ENCODE assay signal across 17 cellular contexts in genomic region chr2:130365963-130366362, GRCh38. TPM values are rescaled to one million over a fixed set of nuclear protein-coding genes. Genes with fewer than 3 reads are reported as not detected.
DNase-seq lines count a peak whose midpoint lies in the region; ATAC-seq and TF ChIP-seq lines count a peak whose summit lies in the region.
"Had no signal": no experiment of that assay in that cellular context is flagged by ENCODE, and none has a peak within 500 bp of the region (broad histone marks: within the 10 kb centered on the region; RNA-seq: fewer than 3 reads in every experiment).

No MANE protein-coding gene starts in this region.

- DNase-seq in Karpas-422 (no peak), SJCRH30 (peak; percentile 67 to 88), psoas muscle (no peak), gastrocnemius medialis (no peak), A673 (ENCODE audit: low spot score) (no peak)
- DNase-seq: 8988T; C1 segment of cervical spinal cord; Calu3; CD4-positive, alpha-beta memory T cell; COR-L47; DMS53; DMS79 treated with DMSO at 0.1 percent for 48 hours; GOT3; HFFc6 had no signal

- 60 to 66% (median 61%) methylated on average over 2 of the region's 2 CpGs for WGBS in psoas muscle, 3 donors

- no peak for ATAC-seq in psoas muscle
- ATAC-seq in gastrocnemius medialis = no peak
- ATAC-seq: A549 had no signal

- H3F3A ChIP-seq in DOHH2 (ENCODE audit: control insufficient read depth, insufficient read depth) = peaks cover 48% of the 10 kb centered on the region

- 0 out of 2 replicates have a peak overlapping the region, but pooled peaks have one; percentile 5 for H3K4me2 ChIP-seq in DOHH2 (ENCODE audit: low read length)
- no peak overlapping the region for H3K4me2 ChIP-seq in Karpas-422 (ENCODE audit: low read depth, low read length, poor library complexity, severe bottlenecking)
- H3K4me2 ChIP-seq: A549 had no signal

- H3K9ac ChIP-seq in Karpas-422 (ENCODE audit: low read length) = no peak overlapping the region

- H3K4me1 ChIP-seq in DOHH2 (ENCODE audit: control insufficient read depth, low read length) (peaks cover 52% of the 10 kb centered on the region), Karpas-422 (ENCODE audit: low read length) (peaks cover 48% of the 10 kb centered on the region), SJCRH30 (peaks cover 22% of the 10 kb centered on the region), psoas muscle (no peaks in the 10 kb centered on the region), gastrocnemius medialis (peaks cover 0 to under 1% of the 10 kb centered on the region in 2 donors), A673 (ENCODE audit: insufficient read depth, low read length, poor library complexity, severe bottlenecking) (no peaks in the 10 kb centered on the region)

- H4K20me1 ChIP-seq in DOHH2 (ENCODE audit: control insufficient read depth, insufficient read depth, low read depth, low read length) (no peaks in the 10 kb centered on the region), Karpas-422 (ENCODE audit: insufficient read depth, low read depth, low read length) (no peaks in the 10 kb centered on the region)

- 0 out of 2 replicates have a peak overlapping the region, but pooled peaks have one; percentile 6 for H3K27ac ChIP-seq in DOHH2 (ENCODE audit: low read depth, low read length)
- H3K27ac ChIP-seq in Karpas-422 (ENCODE audit: low read length) = peak overlapping the region; percentile 53
- H3K27ac ChIP-seq in SJCRH30 = peak overlapping the region; percentile 82
- H3K27ac ChIP-seq in psoas muscle = no peak overlapping the region
- H3K27ac ChIP-seq in gastrocnemius medialis = no peak overlapping the region
- no peak overlapping the region for H3K27ac ChIP-seq in A673 (ENCODE audit: low read depth, low read length, poor library complexity, severe bottlenecking)
- H3K27ac ChIP-seq: A549 had no signal

- no peak overlapping the region for H3K4me3 ChIP-seq in DOHH2 (ENCODE audit: low read length)
- H3K4me3 ChIP-seq in Karpas-422 (ENCODE audit: low read length) = no peak overlapping the region
- H3K4me3 ChIP-seq in SJCRH30 = no peak overlapping the region
- no peak overlapping the region for H3K4me3 ChIP-seq in psoas muscle
- no peak overlapping the region for H3K4me3 ChIP-seq in gastrocnemius medialis
- H3K4me3 ChIP-seq in A673 (ENCODE audit: low read depth, low read length, poor library complexity, severe bottlenecking) = no peak overlapping the region
- H3K4me3 ChIP-seq: A549, HAP-1 had no signal

- no TSS peak for BruUV-seq in A673 (replicated peaks; lab: Mats Ljungman, UMichigan)

- POLR2A ChIA-PET in A673 (lab: Charles Lee; ENCODE audit: low non-redundant PET) = no interaction called here

- H3K9me3 ChIP-seq in DOHH2 (ENCODE audit: control insufficient read depth, insufficient read depth, low read length) = no peaks in the 10 kb centered on the region
- H3K9me3 ChIP-seq in Karpas-422 (ENCODE audit: low read length) = no peaks in the 10 kb centered on the region; the same call in 1 of the 2 replicates
- H3K9me3 ChIP-seq in SJCRH30 (replicated peaks) = no peaks in the 10 kb centered on the region
- H3K9me3 ChIP-seq in psoas muscle = no peaks in the 10 kb centered on the region
- H3K9me3 ChIP-seq in gastrocnemius medialis = no peaks in the 10 kb centered on the region
- no peaks in the 10 kb centered on the region for H3K9me3 ChIP-seq in A673 (ENCODE audit: low read depth, low read length, poor library complexity, severe bottlenecking)
- H3K9me3 ChIP-seq: A549, HAP-1 had no signal

- H3K27me3 ChIP-seq in DOHH2 (ENCODE audit: control insufficient read depth, low read length) (no peaks in the 10 kb centered on the region), Karpas-422 (ENCODE audit: low read length) (no peaks in the 10 kb centered on the region), SJCRH30 (no peaks in the 10 kb centered on the region), psoas muscle (ENCODE audit: insufficient read depth in 3 of 3, low read length in 2 of 3) (no peaks in the 10 kb centered on the region), gastrocnemius medialis (no peaks in the 10 kb centered on the region), A673 (replicated peaks; ENCODE audit: insufficient read depth, low read depth, low read length, poor library complexity) (no peaks in the 10 kb centered on the region)

- in situ Hi-C loops in gastrocnemius medialis (cut with MboI; ENCODE audit: low sequenced_read_pairs in 4 of 4) = loop anchor here in 1 of 4 donors (25.0 kb wide), 1 partner anchor 721 kb away; the partner anchor contains the start of gene FAM168B

- CTCF ChIA-PET in A673 (lab: Charles Lee) = interaction anchor here (0.6 kb wide), 1 partner anchor 12 kb away, joined by 3 read pairs; no protein-coding TSS in a partner anchor

- TF ChIP-seq CTCF in DOHH2 (IDR thresholded peaks at IDR 0.05; ENCODE audit: low read depth, low read length, poor library complexity, severe bottlenecking) = no peak
- TF ChIP-seq CTCF in psoas muscle (IDR thresholded peaks at IDR 0.05) = no peak
- TF ChIP-seq CTCF in gastrocnemius medialis (IDR thresholded peaks at IDR 0.05 in 4 of 5, conservative IDR thresholded peaks at IDR 0.05 in 1 of 5) = no peak
- TF ChIP-seq CTCF in A673 (conservative IDR thresholded peaks at IDR 0.05; ENCODE audit: low read depth, low read length) = no peak

- H3K79me2 ChIP-seq in DOHH2 (ENCODE audit: control insufficient read depth, low read length) = peaks cover 54% of the 10 kb centered on the region
- peaks cover 22% of the 10 kb centered on the region for H3K79me2 ChIP-seq in Karpas-422 (ENCODE audit: low read length)

- H2AFZ ChIP-seq in Karpas-422 (ENCODE audit: low read length) = no peak overlapping the region

- no peak for TF ChIP-seq POLR2A in gastrocnemius medialis (IDR thresholded peaks at IDR 0.05)

- H3K36me3 ChIP-seq in DOHH2 (ENCODE audit: control insufficient read depth, low read length) (peaks cover 60% of the 10 kb centered on the region), Karpas-422 (ENCODE audit: insufficient read depth, low read length) (peaks cover 14% of the 10 kb centered on the region), SJCRH30 (no peaks in the 10 kb centered on the region), psoas muscle (ENCODE audit: insufficient read depth in 1 of 2, low read depth in 1 of 2) (no peaks in the 10 kb centered on the region), gastrocnemius medialis (no peaks in the 10 kb centered on the region), A673 (ENCODE audit: insufficient read depth, low read length, poor library complexity, severe bottlenecking) (no peaks in the 10 kb centered on the region)

- intact Hi-C loops in psoas muscle (cut with DNase I) = no loop called here
- intact Hi-C loops in gastrocnemius medialis (cut with DNase I; ENCODE audit: low total_unique reads) = no loop called here
- intact Hi-C loops in A673 (cut with micrococcal nuclease; ENCODE audit: unreplicated experiment) = no loop called here

- H3K9me2 ChIP-seq in DOHH2 (replicated peaks; ENCODE audit: control insufficient read depth, low read length) = no peaks in the 10 kb centered on the region
- no peaks in the 10 kb centered on the region for H3K9me2 ChIP-seq in Karpas-422 (replicated peaks; ENCODE audit: insufficient read depth, low read length)

RNA-seq across cellular contexts. Expression of gene PTPN18, which starts 10.1 kb away (rescaled TPM):
- total RNA-seq in Karpas-422 (2014; rRNA removed; shearing (Covaris generic); ENCODE audit: low replicate concordance) = 229 and 264 TPM in 2 replicates
- 15.4 and 18.6 TPM in 2 replicates for total RNA-seq in SJCRH30 (2014; rRNA removed; shearing (Covaris generic))
- total RNA-seq in psoas muscle (10 to 100 TPM in 1 of 4 donors, 1 to 10 TPM in 3; 6.4 to 10.5 (median 8.6) TPM), gastrocnemius medialis (10 to 100 TPM in 1 of 4 donors, 1 to 10 TPM in 3; 3.0 to 15.2 (median 7.0) TPM), A673 (2021) (3.2 and 6.2 TPM in 2 replicates)
- 1 to 10 TPM; 6.0 to 8.7 (median 8.6) TPM for polyA plus RNA-seq in psoas muscle

RNA-seq across cellular contexts. Expression of gene IMP4, which starts 23.3 kb away (rescaled TPM):
- 233 and 379 TPM in 2 replicates for total RNA-seq in Karpas-422 (2014; rRNA removed; shearing (Covaris generic); ENCODE audit: low replicate concordance)
- total RNA-seq in SJCRH30 (2014; rRNA removed; shearing (Covaris generic)) = 74.0 and 77.6 TPM in 2 replicates
- total RNA-seq in psoas muscle = 100 to 1,000 TPM in 3 of 4 donors, 10 to 100 TPM in 1; 74.4 to 118 (median 105) TPM
- 100 to 1,000 TPM; 148 to 270 (median 194) TPM for polyA plus RNA-seq in psoas muscle
- total RNA-seq in gastrocnemius medialis = 100 to 1,000 TPM; 114 to 179 (median 149) TPM
- 107 and 112 TPM in 2 replicates for total RNA-seq in A673 (2021)

Comparison
In these comparisons a context has a peak if more than half of its experiments do, and no peak if none do; other contexts are left out.
1. H3K27ac ChIP-seq: peak in DOHH2 (single experiment), Karpas-422 (single experiment) and SJCRH30 (single experiment); none in psoas muscle (single experiment), gastrocnemius medialis (0 of 4) and A673 (single experiment).
2. DNase-seq: peak in SJCRH30 (2 of 2); none in Karpas-422 (single experiment), psoas muscle (0 of 2), gastrocnemius medialis (0 of 2) and A673 (single experiment).
3. RNA of gene PTPN18, which starts 10.1 kb away (total RNA-seq): 229 to 264 TPM in Karpas-422; 15.4 to 18.6 TPM in SJCRH30, 6.4 to 10.5 TPM in psoas muscle, 3.0 to 15.2 TPM in gastrocnemius medialis and 3.2 to 6.2 TPM in A673; every median in the first group is over 10 times any median in the second.